ENCODE assay signal across 2 cellular contexts in genomic region chr21:39979321-39979720, GRCh38.
A peak's percentile ranks its signal among the peaks of the same experiment; 100 is the strongest.
TF ChIP-seq lines count a peak whose summit lies in the region.

No MANE protein-coding gene starts in this region.

TF ChIP-seq in HepG2, 621 proteins besides CTCF, POLR2A, EP300 and RAD21:
- TF ChIP-seq USF2 (IDR thresholded peaks at IDR 0.05; ENCODE audit: low read depth, low read length) (0 out of 2 replicates have a peak, but pooled peaks have one; percentile 45), USF2 (CRISPR knock-in tag; IDR thresholded peaks at IDR 0.05; ENCODE audit: borderline replicate concordance) (no peak), SKI (IDR thresholded peaks at IDR 0.05; ENCODE audit: partially characterized antibody) (no peak), ZNF574 (CRISPR knock-in tag; IDR thresholded peaks at IDR 0.05) (no peak), RAD51 (IDR thresholded peaks at IDR 0.05; ENCODE audit: borderline replicate concordance) (peak; percentile 73)

TF ChIP-seq in H1, 55 proteins besides CTCF, POLR2A, EP300 and RAD21:
- TF ChIP-seq YY1 (IDR thresholded peaks at IDR 0.05; ENCODE audit: low read depth, low read length) (no peak), TBP (IDR thresholded peaks at IDR 0.05; ENCODE audit: low read depth, low read length) (no peak), KDM4A (IDR thresholded peaks at IDR 0.05; ENCODE audit: low read depth, low read length, severe bottlenecking) (no peak), RNF2 (IDR thresholded peaks at IDR 0.05; ENCODE audit: borderline replicate concordance, low read depth, low read length, missing control alignments, poor library complexity, severe bottlenecking) (no peak), TAF7 (optimal IDR thresholded peaks at IDR 0.05; ENCODE audit: borderline replicate concordance, low read depth, low read length) (no peak), JUND (IDR thresholded peaks at IDR 0.05; ENCODE audit: low read length) (no peak), E2F6 (IDR thresholded peaks at IDR 0.05) (no peak), HDAC6 (IDR thresholded peaks at IDR 0.05; ENCODE audit: low read depth, low read length) (no peak), TAF1 (IDR thresholded peaks at IDR 0.05; ENCODE audit: low read depth, low read length) (no peak), EGR1 (IDR thresholded peaks at IDR 0.05; ENCODE audit: borderline replicate concordance, low read depth, low read length) (no peak), RXRA (IDR thresholded peaks at IDR 0.05; ENCODE audit: insufficient read depth, low read depth, low read length) (no peak), ASH2L (IDR thresholded peaks at IDR 0.05; ENCODE audit: low read length) (no peak), JUN (IDR thresholded peaks at IDR 0.05; ENCODE audit: low read depth, low read length) (no peak), BCL11A (IDR thresholded peaks at IDR 0.05; ENCODE audit: low read depth in 2 of 2, low read length in 2 of 2) (no peak), GTF2F1 (IDR thresholded peaks at IDR 0.05; ENCODE audit: borderline replicate concordance, low read depth, low read length) (no peak), SUZ12 (IDR thresholded peaks at IDR 0.05; ENCODE audit: low read length) (no peak), POU5F1 (IDR thresholded peaks at IDR 0.05; ENCODE audit: low read depth, low read length) (no peak)
TF ChIP-seq in H1: peak in this region for 0.
